8 cellular contexts compared by ENCODE assay signal in the genomic region with DNA sequence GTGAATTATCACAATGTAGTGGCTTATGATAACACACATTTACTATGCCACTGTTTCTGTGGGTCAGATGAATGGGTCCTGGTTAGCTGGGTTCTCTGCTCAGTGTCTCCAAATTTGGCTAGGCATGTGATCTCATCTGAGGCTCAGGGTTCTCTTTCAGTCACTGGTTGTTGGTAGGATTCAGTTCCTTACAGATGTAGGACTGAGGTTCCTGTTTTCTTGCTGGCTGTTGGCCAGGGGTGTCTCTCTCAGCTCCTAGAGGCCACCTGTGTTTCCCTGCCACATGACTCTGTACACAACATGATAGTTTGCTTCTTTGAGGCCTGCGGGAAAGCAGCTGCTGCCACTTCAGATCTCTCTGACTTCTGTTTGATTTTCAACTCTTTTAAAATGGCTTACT. TPM values are rescaled to one million over a fixed set of nuclear protein-coding genes. Genes with fewer than 3 reads are reported as not detected.
DNase-seq lines count a peak whose midpoint lies in the region; ATAC-seq and TF ChIP-seq lines count a peak whose summit lies in the region.

No MANE protein-coding gene starts in this region.

- intact Hi-C loops in CD8-positive, alpha-beta T cell (cut with DNase I, micrococcal nuclease), result loop anchor here in 1 of 2 experiments (1.0 to 10.0 kb wide), 3 partner anchors 10 to 747 kb away; partner anchors contain the start of genes AQP3 and UBAP2
- intact Hi-C loops in heart left ventricle (cut with DNase I), result loop anchor here in 2 of 10 donors (10.0 kb wide), 2 partner anchors 57 to 427 kb away; no protein-coding TSS in a partner anchor

- no peaks in the 10 kb centered on the region for H3K9me3 Mint-ChIP-seq in CD8-positive, alpha-beta T cell

- TF ChIP-seq POLR2A in Peyer's patch (IDR thresholded peaks at IDR 0.05), result no peak
- no peak for TF ChIP-seq POLR2A in heart left ventricle (IDR thresholded peaks at IDR 0.05)

- POLR2A ChIA-PET in CD8-positive, alpha-beta T cell (lab: Charles Lee), result no interaction called here

- H3K4me1 ChIP-seq in CD8-positive, alpha-beta T cell (ENCODE audit: insufficient read depth, low read length), result peaks cover 64% of the 10 kb centered on the region
- H3K4me1 ChIP-seq in Peyer's patch (peaks cover 0 to 66% (median 20%) of the 10 kb centered on the region in 4 donors), heart left ventricle (peaks cover 7 to 78% (median 49%) of the 10 kb centered on the region in 12 donors)

- H3K27me3 Mint-ChIP-seq in CD8-positive, alpha-beta T cell (ENCODE audit: low read depth), result no peaks in the 10 kb centered on the region

- CTCF ChIA-PET in CD8-positive, alpha-beta T cell (lab: Charles Lee), result interaction anchor here (1.4 to 3.8 kb wide), 2 partner anchors 11 to 29 kb away, joined by 4 to 20 read pairs; no protein-coding TSS in a partner anchor

- peaks cover 54% of the 10 kb centered on the region for H3K36me3 ChIP-seq in CD8-positive, alpha-beta T cell (ENCODE audit: insufficient read depth, low read length)
- H3K36me3 ChIP-seq in Peyer's patch (peaks cover 0 to 62% (median 0%) of the 10 kb centered on the region in 3 donors), heart left ventricle (peaks cover 0 to 98% (median 84%) of the 10 kb centered on the region in 9 donors), WERI-Rb-1 (peaks cover 91% of the 10 kb centered on the region)

- TF ChIP-seq CTCF in CD8-positive, alpha-beta T cell (IDR thresholded peaks at IDR 0.05), result no peak
- TF ChIP-seq CTCF in Peyer's patch (IDR thresholded peaks at IDR 0.05) (no peak), heart left ventricle (IDR thresholded peaks at IDR 0.05) (no peak), WERI-Rb-1 (IDR thresholded peaks at IDR 0.05; ENCODE audit: low read depth, low read length) (no peak)

- no peaks in the 10 kb centered on the region for H3K9me3 ChIP-seq in CD8-positive, alpha-beta T cell (ENCODE audit: low read length)
- no peaks in the 10 kb centered on the region for H3K9me3 ChIP-seq in Peyer's patch
- no peaks in the 10 kb centered on the region for H3K9me3 ChIP-seq in heart left ventricle
- H3K9me3 ChIP-seq in WERI-Rb-1 (ENCODE audit: severe bottlenecking), result no peaks in the 10 kb centered on the region

- no peak overlapping the region for H3K27ac ChIP-seq in CD8-positive, alpha-beta T cell (ENCODE audit: low read depth, low read length)
- H3K27ac ChIP-seq in Peyer's patch (peak overlapping the region; percentile 28 to 71 (median 42)), heart left ventricle (peak overlapping the region in 2 of 12 donors; percentile 0 to 60), substantia nigra (ENCODE audit: low read depth, low read length, poor library complexity, severe bottlenecking) (peak overlapping the region; percentile 5), WERI-Rb-1 (no peak overlapping the region)

- no peaks in the 10 kb centered on the region for H3K27me3 ChIP-seq in CD8-positive, alpha-beta T cell (ENCODE audit: insufficient read depth, low read length)
- H3K27me3 ChIP-seq in Peyer's patch (no peaks in the 10 kb centered on the region), heart left ventricle (no peaks in the 10 kb centered on the region), WERI-Rb-1 (ENCODE audit: insufficient read depth, low read depth, severe bottlenecking) (no peaks in the 10 kb centered on the region)

- WGBS in heart left ventricle, 4 donors, result 42 to 54% (median 48%) methylated on average over 1 of the region's 1 CpG

- peak; percentile 71 for ATAC-seq in CD8-positive, alpha-beta T cell
- ATAC-seq in HG03159 (IDR thresholded peaks at IDR 0.05; ENCODE audit: unreplicated experiment) (peak; percentile 90), heart left ventricle (peak in 3 of 4 donors; percentile 26 to 66 (median 55))

- peak overlapping the region; percentile 19 for H3K4me3 ChIP-seq in CD8-positive, alpha-beta T cell (ENCODE audit: low read depth, low read length)
- H3K4me3 ChIP-seq in Peyer's patch (no peak overlapping the region), heart left ventricle (no peak overlapping the region), WERI-Rb-1 (ENCODE audit: low read depth, low read length) (no peak overlapping the region)

- peak overlapping the region; percentile 15 for H3K4me3 Mint-ChIP-seq in CD8-positive, alpha-beta T cell

- peaks cover 89% of the 10 kb centered on the region for H3K36me3 Mint-ChIP-seq in CD8-positive, alpha-beta T cell

- H3K4me1 Mint-ChIP-seq in CD8-positive, alpha-beta T cell (ENCODE audit: low read depth), result peaks cover 79% of the 10 kb centered on the region

- peak overlapping the region; percentile 75 for H3K27ac Mint-ChIP-seq in CD8-positive, alpha-beta T cell

- DNase-seq in CD8-positive, alpha-beta T cell, result peak in 1 of 7 experiments; percentile 41
- DNase-seq in GM19240 (ENCODE audit: insufficient read length, low spot score), result peak; percentile 14
- peak; percentile 56 to 90 (median 84) for DNase-seq in Peyer's patch
- peak in 4 of 5 donors; percentile 38 to 59 (median 46) for DNase-seq in heart left ventricle
- peak in 30 of 49 donors; percentile 1 to 66 (median 18) for DNase-seq in substantia nigra (lab: John Stamatoyannopoulos, UW)
- no peak for DNase-seq in NK-92 (lab: John Stamatoyannopoulos, UW; ENCODE audit: unreplicated experiment)
- DNase-seq in WERI-Rb-1, result no peak

RNA-seq across cellular contexts. Expression of gene NFX1, which starts 7.1 kb away (rescaled TPM):
- total RNA-seq in CD8-positive, alpha-beta T cell, result 10 to 100 TPM; 32.9 to 37.9 TPM
- total RNA-seq in Peyer's patch (100 to 1,000 TPM in 1 of 4 donors, 10 to 100 TPM in 3; 35.2 to 101 (median 59.6) TPM), heart left ventricle (10 to 100 TPM; 25.4 to 42.0 (median 36.1) TPM)
- 10 to 100 TPM; 13.7 to 23.8 TPM for polyA plus RNA-seq in heart left ventricle

RNA-seq across cellular contexts. Expression of gene CHMP5, which starts 32.6 kb away (rescaled TPM):
- 10 to 100 TPM; 13.4 to 14.2 TPM for total RNA-seq in CD8-positive, alpha-beta T cell
- total RNA-seq in Peyer's patch (10 to 100 TPM; 42.9 to 78.8 (median 60.8) TPM), heart left ventricle (10 to 100 TPM; 37.6 to 58.5 (median 53.0) TPM)
- 10 to 100 TPM; 24.7 to 76.5 TPM for polyA plus RNA-seq in heart left ventricle

RNA-seq across cellular contexts. Expression of gene BAG1, which starts 32.9 kb away (rescaled TPM):
- 10 to 100 TPM; 56.8 to 64.3 TPM for total RNA-seq in CD8-positive, alpha-beta T cell
- 10 to 100 TPM; 36.2 to 61.1 (median 56.4) TPM for total RNA-seq in Peyer's patch
- 100 to 1,000 TPM in 6 of 9 donors, 10 to 100 TPM in 3; 71.0 to 144 (median 112) TPM for total RNA-seq in heart left ventricle
- polyA plus RNA-seq in heart left ventricle, result 100 to 1,000 TPM; 110 to 132 TPM

RNA-seq across cellular contexts. Expression of gene SPINK4, which starts 57.5 kb away (rescaled TPM):
- total RNA-seq in CD8-positive, alpha-beta T cell, result not detected
- total RNA-seq in Peyer's patch (100 to 1,000 TPM; 106 to 639 (median 276) TPM), heart left ventricle (not detected)
- not detected for polyA plus RNA-seq in heart left ventricle

Comparison
In these comparisons a context has a peak if more than half of its experiments do, and no peak if none do; other contexts are left out.
1. DNase-seq: peak in GM19240 (single experiment), Peyer's patch (3 of 3), heart left ventricle (4 of 5) and substantia nigra (30 of 49); none in NK-92 (single experiment) and WERI-Rb-1 (single experiment).
2. H3K27ac ChIP-seq: peak in Peyer's patch (4 of 4) and substantia nigra (single experiment); none in CD8-positive, alpha-beta T cell (single experiment) and WERI-Rb-1 (single experiment).
3. Peak in every context shown above with its lines, with median percentiles within 50 percentile points of each other: ATAC-seq.